ENCODE assay signal across 10 cellular contexts in the genomic region with DNA sequence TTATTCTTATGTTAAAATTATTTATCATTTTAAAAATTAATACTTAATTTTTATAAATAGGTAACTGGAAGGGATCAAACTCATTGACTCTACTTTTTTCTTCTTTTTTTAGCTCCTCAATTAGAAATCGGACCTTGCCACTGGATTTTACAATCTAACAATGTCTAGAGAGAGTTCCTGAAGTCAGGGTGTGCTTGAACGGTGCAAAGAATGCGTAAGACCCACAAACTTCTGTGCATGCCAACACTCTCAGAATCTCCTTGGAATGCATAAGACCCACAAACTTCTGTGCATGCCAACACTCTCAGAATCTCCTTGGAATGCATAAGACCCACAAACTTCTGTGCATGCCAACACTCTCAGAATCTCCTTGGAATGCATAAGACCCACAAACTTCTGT. TPM values are rescaled to one million over a fixed set of nuclear protein-coding genes. Genes with fewer than 3 reads are reported as not detected.
"Had no signal": no experiment of that assay in that cellular context is flagged by ENCODE, and none has a peak within 500 bp of the region (broad histone marks: within the 10 kb centered on the region; RNA-seq: fewer than 3 reads in every experiment).

No MANE protein-coding gene starts in this region.

RNA-seq across cellular contexts. Expression of gene TMPRSS15, which starts 20.7 kb away (rescaled TPM):
- total RNA-seq: activated CD4-positive, alpha-beta T cell treated with anti-CD3 and anti-CD28 coated beads for 36 hours; activated CD4-positive, alpha-beta T cell treated with anti-CD3 and anti-CD28 coated beads, Interleukin-2, amount 10 ng/mL, durations not matched to agents 7 days and 5 days; activated CD8-positive, alpha-beta T cell treated with anti-CD3 and anti-CD28 coated beads, Interleukin-2, amount 10 ng/mL, durations not matched to agents 7 days and 5 days; activated naive CD8-positive, alpha-beta T cell treated with anti-CD3 and anti-CD28 coated beads, Interleukin-2, amount 10 ng/mL, durations not matched to agents 7 days and 5 days; activated T-helper 2 cell treated with anti-CD3 and anti-CD28 coated beads, Interferon-gamma antibody, Interleukin-2, Interleukin-4, amounts not matched to agents 10 μg/mL and 5 μg/mL and 100 μg/mL, durations not matched to agents 14 hours and 24 hours and 36 hours; body of pancreas; breast epithelium; cardiac septum; SJSA1; WTC11 had no signal
